Comparison of ENCODE assay signal across 13 cellular contexts in the genomic region with DNA sequence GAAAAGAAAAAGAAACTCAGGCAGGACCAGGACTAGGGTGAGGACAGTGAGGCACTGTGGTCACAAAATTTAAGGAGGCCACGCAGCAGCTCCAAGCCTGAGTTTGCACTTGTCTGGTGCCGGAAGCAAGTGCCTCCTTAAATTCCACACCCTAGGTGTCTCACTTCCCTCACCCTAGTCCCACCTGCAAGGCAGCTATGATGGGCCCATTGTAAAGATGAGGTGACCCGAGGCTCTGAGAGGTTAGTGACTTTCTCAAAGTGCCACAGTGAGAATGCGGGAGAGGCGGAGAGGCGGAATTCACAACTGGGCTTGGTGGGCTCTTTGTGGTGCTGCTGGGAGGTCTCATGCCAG. TPM values are rescaled to one million over a fixed set of nuclear protein-coding genes. Genes with fewer than 3 reads are reported as not detected.
DNase-seq lines count a peak whose midpoint lies in the region; ATAC-seq and TF ChIP-seq lines count a peak whose summit lies in the region.
"Had no signal": no experiment of that assay in that cellular context is flagged by ENCODE, and none has a peak within 500 bp of the region (broad histone marks: within the 10 kb centered on the region; RNA-seq: fewer than 3 reads in every experiment).

No MANE protein-coding gene starts in this region.

- no peak overlapping the region for H3K9ac ChIP-seq in H9 (ENCODE audit: extremely low read depth, insufficient read length, low read length)

- no peaks in the 10 kb centered on the region for H3K79me1 ChIP-seq in H9 (ENCODE audit: insufficient read depth, low read depth, low read length, poor library complexity, severe bottlenecking)

- no peak for TF ChIP-seq CTCF in H9 (conservative IDR thresholded peaks at IDR 0.05)
- no peak for TF ChIP-seq CTCF in transverse colon (IDR thresholded peaks at IDR 0.05)

- H3T11ph ChIP-seq in H9 (ENCODE audit: low read length) = no peak overlapping the region

- TF ChIP-seq EP300 in transverse colon (IDR thresholded peaks at IDR 0.05; ENCODE audit: low read depth) = no peak

- no peak overlapping the region for H2AFZ ChIP-seq in H9 (ENCODE audit: low read length)

- no peak overlapping the region for H2BK20ac ChIP-seq in H9 (ENCODE audit: low read depth, low read length, poor library complexity, severe bottlenecking)

- no peak overlapping the region for H2BK5ac ChIP-seq in H9 (ENCODE audit: insufficient read length, low read length)

- no peak overlapping the region for H2BK12ac ChIP-seq in H9 (ENCODE audit: insufficient read length, low read depth, low read length)

- H3K9me3 ChIP-seq in H9 (ENCODE audit: control insufficient read depth, low read depth, low read length) (no peaks in the 10 kb centered on the region), T-helper 17 cell (ENCODE audit: control insufficient read depth, low read length, poor library complexity, severe bottlenecking) (no peaks in the 10 kb centered on the region), transverse colon (no peaks in the 10 kb centered on the region)
- H3K9me3 ChIP-seq: A549, BE2C had no signal

- no peak overlapping the region for H4K91ac ChIP-seq in H9 (ENCODE audit: insufficient read length, low read depth, low read length)

- no peak overlapping the region for H3K23ac ChIP-seq in H9 (ENCODE audit: insufficient read length, low read depth, low read length)

- H3K4me1 Mint-ChIP-seq in H9 (peaks cover 16 to 22% of the 10 kb centered on the region in 2 experiments), IgD-negative memory B cell (peaks cover 9 to 20% (median 9%) of the 10 kb centered on the region in 3 donors), T-helper 17 cell (peaks cover 20% of the 10 kb centered on the region)

- peaks cover 15% of the 10 kb centered on the region for H3K27me3 Mint-ChIP-seq in H9 (ENCODE audit: low read depth)
- no peaks in the 10 kb centered on the region for H3K27me3 Mint-ChIP-seq in IgD-negative memory B cell
- no peaks in the 10 kb centered on the region for H3K27me3 Mint-ChIP-seq in T-helper 17 cell
- H3K27me3 Mint-ChIP-seq: CD4-positive, alpha-beta memory T cell had no signal

- no peak overlapping the region for H3K4me2 ChIP-seq in H9 (ENCODE audit: insufficient read depth, insufficient read length, low read length)
- H3K4me2 ChIP-seq: A549 had no signal

- H3K27me3 ChIP-seq in H9 (ENCODE audit: insufficient read depth, low read length) = no peaks in the 10 kb centered on the region
- no peaks in the 10 kb centered on the region for H3K27me3 ChIP-seq in transverse colon

- in situ Hi-C loops in transverse colon (cut with MboI; ENCODE audit: low pct_ligation_motif_present in 1 of 4, low pct_unique_long_range_greater_than_20kb in 1 of 4, low sequenced_read_pairs in 3 of 4) = loop anchor here (5.0 to 10.0 kb wide), 3 partner anchors 90 to 190 kb away; a partner anchor contains a TSS

- no peak overlapping the region for H3K4me3 ChIP-seq in transverse colon
- H3K4me3 ChIP-seq: A549 had no signal

- H3K18ac ChIP-seq in H9 (ENCODE audit: insufficient read length, low read depth, low read length) = no peak overlapping the region

- ATAC-seq in T-helper 17 cell = no peak

- H3K4me1 ChIP-seq in H9 (ENCODE audit: insufficient read depth, low read length) (no peaks in the 10 kb centered on the region), transverse colon (peaks cover 10 to 16% (median 15%) of the 10 kb centered on the region in 4 donors)

- H3K27ac Mint-ChIP-seq in H9 (no peak overlapping the region), IgD-negative memory B cell (no peak overlapping the region), T-helper 17 cell (peak overlapping the region; percentile 29)

- H4K8ac ChIP-seq in H9 (replicated peaks; ENCODE audit: insufficient read length, low read depth, low read length) = peak overlapping the region; percentile 41

- H2BK120ac ChIP-seq in H9 (ENCODE audit: low read depth, low read length, poor library complexity, severe bottlenecking) = no peak overlapping the region

- H3K4me3 Mint-ChIP-seq in H9 = no peak overlapping the region
- H3K4me3 Mint-ChIP-seq in IgD-negative memory B cell = peak overlapping the region; percentile 52 to 79 (median 60)
- no peak overlapping the region for H3K4me3 Mint-ChIP-seq in T-helper 17 cell
- H3K4me3 Mint-ChIP-seq: CD4-positive, alpha-beta memory T cell had no signal

- H2BK15ac ChIP-seq in H9 (ENCODE audit: low read depth, low read length) = no peak overlapping the region

- DNase-seq in H9 = peak; percentile 35
- no peak for DNase-seq in T-helper 17 cell
- DNase-seq in transverse colon = peak; percentile 21
- DNase-seq in SKM-1 treated with dmso at 0.1 percent for 144 hours (lab: John Stamatoyannopoulos, UW; ENCODE audit: unreplicated experiment) = no peak
- DNase-seq in NCI-H510A (lab: John Stamatoyannopoulos, UW) = no peak
- DNase-seq: GDM1 had no signal

- no peak overlapping the region for H3K4ac ChIP-seq in H9 (ENCODE audit: low read depth, low read length)

- no peak overlapping the region for H2AK5ac ChIP-seq in H9 (ENCODE audit: insufficient read length, low read length)

- H3K27ac ChIP-seq in H9 (ENCODE audit: insufficient read length, low read depth, low read length) = no peak overlapping the region
- H3K27ac ChIP-seq in transverse colon = no peak overlapping the region
- H3K27ac ChIP-seq: A549, C4-2B had no signal

- WGBS in H9 (ENCODE audit: extremely low coverage, insufficient read length, low lambda C conversion rate) = no CpG with 5 or more reads among the region's 6 CpGs
- 76% methylated on average over 6 of the region's 6 CpGs; no CpG with 5 or more reads in 1 of the 2 donors for WGBS in transverse colon (ENCODE audit: low coverage in 1 of 2), 2 donors

- no peaks in the 10 kb centered on the region for H3K36me3 Mint-ChIP-seq in H9 (ENCODE audit: insufficient read depth in 1 of 3, low read depth in 3 of 3)
- no peaks in the 10 kb centered on the region for H3K36me3 Mint-ChIP-seq in IgD-negative memory B cell
- no peaks in the 10 kb centered on the region for H3K36me3 Mint-ChIP-seq in T-helper 17 cell (ENCODE audit: low read depth)

- no peaks in the 10 kb centered on the region for H4K20me1 ChIP-seq in H9 (ENCODE audit: control insufficient read depth, insufficient read depth, insufficient read length)

- H3K14ac ChIP-seq in H9 (ENCODE audit: insufficient read depth, low read length) = no peak overlapping the region

- H3K36me3 ChIP-seq in transverse colon = no peaks in the 10 kb centered on the region
- H3K36me3 ChIP-seq: BE2C had no signal

- intact Hi-C loops in transverse colon (cut with DNase I; ENCODE audit: low total_unique reads) = no loop called here

- no peak overlapping the region for H3K56ac ChIP-seq in H9 (ENCODE audit: insufficient read length, low read depth, low read length)

- peaks cover 2% of the 10 kb centered on the region for H3K23me2 ChIP-seq in H9 (ENCODE audit: insufficient read length, low read depth, low read length, poor library complexity, severe bottlenecking)

- no peak for TF ChIP-seq POLR2A in transverse colon (IDR thresholded peaks at IDR 0.05)

- H4K5ac ChIP-seq in H9 (ENCODE audit: insufficient read length, low read depth, low read length) = no peak overlapping the region

- no peaks in the 10 kb centered on the region for H3K9me3 Mint-ChIP-seq in H9
- no peaks in the 10 kb centered on the region for H3K9me3 Mint-ChIP-seq in IgD-negative memory B cell
- H3K9me3 Mint-ChIP-seq: CD4-positive, alpha-beta memory T cell had no signal

- no peaks in the 10 kb centered on the region for H3K79me2 ChIP-seq in H9 (ENCODE audit: insufficient read depth, low read length)

RNA-seq across cellular contexts. Expression of a gene that starts 21.5 kb away (rescaled TPM):
- 19.6 and 20.7 TPM in 2 replicates for total RNA-seq in H9 (2021)
- polyA plus RNA-seq in IgD-negative memory B cell = 2.2 TPM
- 10 to 100 TPM; 14.4 to 14.7 TPM for total RNA-seq in T-helper 17 cell
- 100 to 1,000 TPM in 1 of 4 donors, 10 to 100 TPM in 3; 22.2 to 223 (median 50.1) TPM for total RNA-seq in transverse colon

RNA-seq across cellular contexts. Expression of a gene that starts 22.3 kb away (rescaled TPM):
- total RNA-seq in H9 (2021) = 0.09 TPM in 1 of 2 replicates, not detected in the other
- polyA plus RNA-seq in IgD-negative memory B cell = 0.20 TPM
- total RNA-seq in T-helper 17 cell = 1 to 10 TPM; 1.5 to 2.3 TPM
- total RNA-seq in transverse colon = not detected
- total RNA-seq: H7 had no signal
- polyA plus RNA-seq: A549, AG04450 had no signal

Comparison
In these comparisons a context has a peak if more than half of its experiments do, and no peak if none do; other contexts are left out.
1. DNase-seq: peak in H9 (single experiment) and transverse colon (single experiment); none in T-helper 17 cell (0 of 3), SKM-1 treated with dmso at 0.1 percent for 144 hours (single experiment) and NCI-H510A (single experiment).
2. H3K4me3 Mint-ChIP-seq: peak in IgD-negative memory B cell (4 of 4); none in H9 (0 of 2) and T-helper 17 cell (single experiment).